Comparison of ENCODE assay signal across 10 cellular contexts in genomic region chr3:158420654-158421396, GRCh38.
DNase-seq lines count a peak whose midpoint lies in the region; ATAC-seq and TF ChIP-seq lines count a peak whose summit lies in the region.
"Had no signal": no experiment of that assay in that cellular context is flagged by ENCODE, and none has a peak within 500 bp of the region (broad histone marks: within the 10 kb centered on the region; RNA-seq: fewer than 3 reads in every experiment).

No MANE protein-coding gene starts in this region.

- no peaks in the 10 kb centered on the region for H3K4me1 ChIP-seq in gastrocnemius medialis

- H3K4me3 Mint-ChIP-seq in activated CD4-positive, alpha-beta memory T cell treated with anti-CD3 and anti-CD28 coated beads for 36 hours = no peak overlapping the region

- no peaks in the 10 kb centered on the region for H3K36me3 ChIP-seq in gastrocnemius medialis

- H3K27me3 ChIP-seq in gastrocnemius medialis = no peaks in the 10 kb centered on the region

- no peaks in the 10 kb centered on the region for H3K27me3 Mint-ChIP-seq in activated CD4-positive, alpha-beta memory T cell treated with anti-CD3 and anti-CD28 coated beads for 36 hours

- no peak overlapping the region for H3K27ac ChIP-seq in gastrocnemius medialis

- intact Hi-C loops in gastrocnemius medialis (cut with DNase I; ENCODE audit: low total_unique reads) = no loop called here
- intact Hi-C loops in activated CD4-positive, alpha-beta memory T cell treated with anti-CD3 and anti-CD28 coated beads for 36 hours (cut with micrococcal nuclease) = loop anchor here (1.0 to 2.0 kb wide), 2 partner anchors 22 to 36 kb away; no protein-coding TSS in a partner anchor

- peaks cover 8% of the 10 kb centered on the region for H3K4me1 Mint-ChIP-seq in activated CD4-positive, alpha-beta memory T cell treated with anti-CD3 and anti-CD28 coated beads for 36 hours (ENCODE audit: low read depth)

- peaks cover 3% of the 10 kb centered on the region for H3K9me3 Mint-ChIP-seq in activated CD4-positive, alpha-beta memory T cell treated with anti-CD3 and anti-CD28 coated beads for 36 hours

- TF ChIP-seq CTCF in gastrocnemius medialis (IDR thresholded peaks at IDR 0.05 in 4 of 5, conservative IDR thresholded peaks at IDR 0.05 in 1 of 5) = no peak

- POLR2A ChIA-PET in activated CD4-positive, alpha-beta memory T cell treated with anti-CD3 and anti-CD28 coated beads for 36 hours (lab: Charles Lee) = no interaction called here

- ATAC-seq in GM19025 (IDR thresholded peaks at IDR 0.05; ENCODE audit: low read depth, unreplicated experiment) (peak; percentile 95), HG03025 (IDR thresholded peaks at IDR 0.05; ENCODE audit: low FRiP score, unreplicated experiment) (peak; percentile 77), gastrocnemius medialis (no peak)

- TF ChIP-seq POLR2A in gastrocnemius medialis (IDR thresholded peaks at IDR 0.05) = no peak

- in situ Hi-C loops in gastrocnemius medialis (cut with MboI; ENCODE audit: low sequenced_read_pairs in 4 of 4) = no loop called here

- H3K27ac Mint-ChIP-seq in activated CD4-positive, alpha-beta memory T cell treated with anti-CD3 and anti-CD28 coated beads for 36 hours = no peak overlapping the region

- H3K9me3 ChIP-seq in gastrocnemius medialis = no peaks in the 10 kb centered on the region

- peaks cover 8% of the 10 kb centered on the region for H3K36me3 Mint-ChIP-seq in activated CD4-positive, alpha-beta memory T cell treated with anti-CD3 and anti-CD28 coated beads for 36 hours

- CTCF ChIA-PET in activated CD4-positive, alpha-beta memory T cell treated with anti-CD3 and anti-CD28 coated beads for 36 hours (lab: Charles Lee) = interaction anchor here (1.1 kb wide), 1 partner anchor 13 kb away, joined by 3 read pairs; no protein-coding TSS in a partner anchor

- DNase-seq in AG20443 (ENCODE audit: low spot score) (peak; percentile 10), amniotic epithelial cell (ENCODE audit: low read depth) (peak; percentile 54), NCI-H2227 (lab: John Stamatoyannopoulos, UW; ENCODE audit: unreplicated experiment) (no peak), gastrocnemius medialis (no peak), NCI-H128 (lab: John Stamatoyannopoulos, UW; ENCODE audit: unreplicated experiment) (no peak)
- DNase-seq in activated CD4-positive, alpha-beta memory T cell treated with anti-CD3 and anti-CD28 coated beads for 36 hours = no peak
- DNase-seq: aorta, RPMI8226 had no signal

- no peak overlapping the region for H3K4me3 ChIP-seq in gastrocnemius medialis

Comparison
In these comparisons a context has a peak if more than half of its experiments do, and no peak if none do; other contexts are left out.
1. DNase-seq: peak in AG20443 (single experiment) and amniotic epithelial cell (single experiment); none in NCI-H2227 (single experiment), gastrocnemius medialis (0 of 2), NCI-H128 (single experiment) and activated CD4-positive, alpha-beta memory T cell treated with anti-CD3 and anti-CD28 coated beads for 36 hours (single experiment).
2. ATAC-seq: peak in GM19025 (single experiment) and HG03025 (single experiment); none in gastrocnemius medialis (0 of 2).